ENCODE assay signal across 15 cellular contexts in the genomic region with DNA sequence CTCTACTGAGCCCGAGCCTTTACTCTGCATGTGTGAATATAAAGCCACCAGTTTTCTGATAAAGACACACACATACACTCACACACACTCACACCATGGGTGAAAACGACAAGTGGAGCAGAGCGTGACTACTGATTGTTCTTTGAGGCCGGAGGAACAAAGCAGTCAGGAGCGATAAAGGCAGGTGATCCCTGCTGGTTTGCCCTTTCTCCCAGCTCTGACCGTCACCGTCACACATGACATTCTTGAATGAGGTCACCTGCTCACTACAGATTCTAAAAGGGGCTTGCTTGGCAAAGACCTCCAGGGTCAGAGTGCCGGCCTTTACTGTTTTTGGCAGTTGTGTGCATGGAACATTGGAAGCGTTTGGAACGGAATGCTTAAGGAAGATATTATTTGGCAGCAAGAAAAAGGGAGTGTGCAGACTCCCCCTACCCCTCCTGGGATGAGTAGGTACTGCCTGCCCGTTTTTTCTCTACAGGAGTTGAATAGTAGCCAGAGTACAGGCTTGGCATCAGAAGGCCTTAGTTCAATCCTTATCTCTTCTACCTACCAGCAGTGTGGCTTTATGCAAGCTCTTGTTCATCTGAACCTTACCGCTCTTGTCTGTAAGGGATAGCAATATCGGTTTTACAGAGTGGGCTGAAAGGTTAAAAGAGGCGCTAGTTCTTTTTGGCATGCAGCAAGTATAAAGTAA.
A peak's percentile ranks its signal among the peaks of the same experiment; 100 is the strongest.
DNase-seq lines count a peak whose midpoint lies in the region; ATAC-seq and TF ChIP-seq lines count a peak whose summit lies in the region.
"Had no signal": no experiment of that assay in that cellular context is flagged by ENCODE, and none has a peak within 500 bp of the region (broad histone marks: within the 10 kb centered on the region; RNA-seq: fewer than 3 reads in every experiment).

No MANE protein-coding gene starts in this region.

- no peak overlapping the region for H3K4me3 Mint-ChIP-seq in glutamatergic neuron (ENCODE audit: unreplicated experiment)
- H3K4me3 Mint-ChIP-seq: activated CD4-positive, alpha-beta T cell treated with anti-CD3 and anti-CD28 coated beads for 36 hours; activated T-helper 1 cell treated with anti-CD3 and anti-CD28 coated beads, Interleukin-12 subunit alpha, Interleukin-12 subunit beta, Interleukin-2, Interleukin-4 antibody, amounts not matched to agents 30 ng/mL and 10 ng/mL and 1 ng/mL, durations not matched to agents 14 hours and 24 hours and 36 hours; immature natural killer cell; naive B cell; T-cell had no signal

- H3K36me3 ChIP-seq in neuron (ENCODE audit: insufficient read depth, low read length) = peaks cover 6% of the 10 kb centered on the region

- no peak overlapping the region for H2AFZ ChIP-seq in neuron (ENCODE audit: low read depth, low read length)

- no peaks in the 10 kb centered on the region for H3K27me3 ChIP-seq in neuron (ENCODE audit: insufficient read depth, low read length)

- no peak for TF ChIP-seq CTCF in glutamatergic neuron (IDR thresholded peaks at IDR 0.05; ENCODE audit: partially characterized antibody, unreplicated experiment)

- ATAC-seq in activated CD4-positive, CD25-positive, alpha-beta regulatory T cell treated with anti-CD3 and anti-CD28 coated beads, Interleukin-2, amount 50 U/mL, for 24 hours = no peak
- ATAC-seq: activated CD4-positive, alpha-beta T cell treated with anti-CD3 and anti-CD28 coated beads for 36 hours; esophagus mucosa; T-cell had no signal

- no peaks in the 10 kb centered on the region for H3K27me3 Mint-ChIP-seq in glutamatergic neuron (ENCODE audit: unreplicated experiment)
- H3K27me3 Mint-ChIP-seq: activated CD4-positive, alpha-beta T cell treated with anti-CD3 and anti-CD28 coated beads for 36 hours; naive B cell; T-cell had no signal

- peak overlapping the region; percentile 14 for H3K27ac Mint-ChIP-seq in glutamatergic neuron (ENCODE audit: unreplicated experiment)
- H3K27ac Mint-ChIP-seq: activated CD4-positive, alpha-beta T cell treated with anti-CD3 and anti-CD28 coated beads for 36 hours; activated T-helper 1 cell treated with anti-CD3 and anti-CD28 coated beads, Interleukin-12 subunit alpha, Interleukin-12 subunit beta, Interleukin-2, Interleukin-4 antibody, amounts not matched to agents 30 ng/mL and 10 ng/mL and 1 ng/mL, durations not matched to agents 14 hours and 24 hours and 36 hours; immature natural killer cell; naive B cell; T-cell had no signal

- H3K9me3 Mint-ChIP-seq in glutamatergic neuron (ENCODE audit: unreplicated experiment) = peaks cover 2% of the 10 kb centered on the region
- H3K9me3 Mint-ChIP-seq: activated T-helper 1 cell treated with anti-CD3 and anti-CD28 coated beads, Interleukin-12 subunit alpha, Interleukin-12 subunit beta, Interleukin-2, Interleukin-4 antibody, amounts not matched to agents 30 ng/mL and 10 ng/mL and 1 ng/mL, durations not matched to agents 14 hours and 24 hours and 36 hours; immature natural killer cell had no signal

- peak overlapping the region; percentile 28 for H3K4me3 ChIP-seq in neuron (ENCODE audit: low read length)

- H3K4me1 Mint-ChIP-seq in glutamatergic neuron (ENCODE audit: low read depth, unreplicated experiment) = peaks cover 32% of the 10 kb centered on the region
- H3K4me1 Mint-ChIP-seq: activated CD4-positive, alpha-beta T cell treated with anti-CD3 and anti-CD28 coated beads for 36 hours; naive B cell; T-cell had no signal

- no peaks in the 10 kb centered on the region for H3K9me3 ChIP-seq in neuron (ENCODE audit: low read length)

- H3K36me3 Mint-ChIP-seq in glutamatergic neuron (ENCODE audit: unreplicated experiment) = no peaks in the 10 kb centered on the region
- H3K36me3 Mint-ChIP-seq: immature natural killer cell, naive B cell, T-cell had no signal

- peak; percentile 65 for DNase-seq in G401 (ENCODE audit: low spot score)
- peak; percentile 43 for DNase-seq in NCI-H748 treated with DMSO at 0.1 percent for 48 hours (lab: John Stamatoyannopoulos, UW)
- no peak for DNase-seq in glutamatergic neuron
- DNase-seq in UCSD-AML1 (lab: John Stamatoyannopoulos, UW; ENCODE audit: unreplicated experiment) = no peak
- DNase-seq in T-helper 2 cell = no peak
- DNase-seq in superior temporal gyrus (ENCODE audit: extremely low spot score) = no peak
- DNase-seq: activated CD4-positive, alpha-beta T cell treated with anti-CD3 and anti-CD28 coated beads for 36 hours; DND-41; immature natural killer cell; naive B cell; T-cell had no signal

- in situ Hi-C loops in G401 (cut with HindIII; ENCODE audit: low sequenced_read_pairs) = no loop called here

- peaks cover 70% of the 10 kb centered on the region for H3K4me1 ChIP-seq in neuron (ENCODE audit: insufficient read depth, low read length)

Comparison
In these comparisons a context has a peak if more than half of its experiments do, and no peak if none do; other contexts are left out.
1. DNase-seq: peak in G401 (single experiment) and NCI-H748 treated with DMSO at 0.1 percent for 48 hours (single experiment); none in glutamatergic neuron (single experiment), UCSD-AML1 (single experiment), T-helper 2 cell (0 of 5) and superior temporal gyrus (single experiment).